ENCODE assay signal across 8 cellular contexts in genomic region chr3:50269977-50270413, GRCh38. TPM values are rescaled to one million over a fixed set of nuclear protein-coding genes. Genes with fewer than 3 reads are reported as not detected.
A peak's percentile ranks its signal among the peaks of the same experiment; 100 is the strongest.
DNase-seq lines count a peak whose midpoint lies in the region; ATAC-seq, FAIRE-seq and TF ChIP-seq lines count a peak whose summit lies in the region.
"Had no signal": no experiment of that assay in that cellular context is flagged by ENCODE, and none has a peak within 500 bp of the region (broad histone marks: within the 10 kb centered on the region; RNA-seq: fewer than 3 reads in every experiment).

No MANE protein-coding gene starts in this region.

- ATAC-seq in pancreas (no peak), GM19467 (IDR thresholded peaks at IDR 0.05; ENCODE audit: unreplicated experiment) (no peak), GM21360 (IDR thresholded peaks at IDR 0.05; ENCODE audit: unreplicated experiment) (no peak)

- H3K4me3 ChIP-seq in pancreas, result peak overlapping the region; percentile 21 to 58 (median 44)

- H3K9me3 ChIP-seq in pancreas, result no peaks in the 10 kb centered on the region
- H3K9me3 ChIP-seq: thyroid gland had no signal

- DNase-seq in ELR (ENCODE audit: low read depth), result peak; percentile 80
- peak in 1 of 61 donors; percentile 43 for DNase-seq in caudate nucleus (lab: John Stamatoyannopoulos, UW)
- DNase-seq in pancreas, result peak in 1 of 6 donors; percentile 64
- DNase-seq in iPS-NIHi11 (ENCODE audit: low spot score), result no peak
- DNase-seq: NCI-H187 treated with DMSO at 0.1 percent for 48 hours, thyroid gland had no signal

- no peaks in the 10 kb centered on the region for H3K27me3 ChIP-seq in pancreas
- H3K27me3 ChIP-seq: thyroid gland had no signal

- H3K27ac ChIP-seq in caudate nucleus (ENCODE audit: low read depth, low read length) (peak overlapping the region; percentile 100), pancreas (peak overlapping the region; percentile 87 to 94 (median 90))

- peaks cover 25 to 43% (median 29%) of the 10 kb centered on the region in 3 donors for H3K4me1 ChIP-seq in pancreas

- H3K36me3 ChIP-seq in pancreas, result peaks cover 0 to 5% (median 0%) of the 10 kb centered on the region in 3 donors
- H3K36me3 ChIP-seq: thyroid gland had no signal

- no peak for FAIRE-seq in pancreas (lab: Jason Lieb, UNC)

- no peak for TF ChIP-seq CTCF in pancreas (IDR thresholded peaks at IDR 0.05)

- intact Hi-C loops in pancreas (cut with DNase I), result loop anchor here in 2 of 3 donors (5.0 kb wide), 2 partner anchors 43 to 78 kb away; partner anchors contain the start of gene GNAT1 (in 1 of the 2)

- 28 to 33% methylated on average over 8 of the region's 8 CpGs for WGBS in pancreas, 2 donors

RNA-seq across cellular contexts. Expression of gene SEMA3B, which starts 1.0 kb away (rescaled TPM):
- total RNA-seq in pancreas, result 10 to 100 TPM; 27.5 to 53.5 (median 33.2) TPM
- polyA plus RNA-seq in pancreas, result 100 to 1,000 TPM; 118 to 223 TPM

RNA-seq across cellular contexts. Expression of gene LSMEM2, which starts 8.9 kb away (rescaled TPM):
- total RNA-seq in pancreas, result under 1 TPM in 1 of 6 donors, not detected in 5; 0.12 TPM
- polyA plus RNA-seq in pancreas, result 1 to 10 TPM in 1 of 2 donors, under 1 TPM in 1; 0.15 to 2.1 TPM
- total RNA-seq: thyroid gland had no signal

RNA-seq across cellular contexts. Expression of gene IFRD2, which starts 22.2 kb away (rescaled TPM):
- 10 to 100 TPM; 47.1 to 81.6 (median 55.1) TPM for total RNA-seq in pancreas
- 100 to 1,000 TPM; 101 to 117 TPM for polyA plus RNA-seq in pancreas

RNA-seq across cellular contexts. Expression of gene HYAL3, which starts 29.2 kb away (rescaled TPM):
- total RNA-seq in pancreas, result 1 to 10 TPM in 1 of 6 donors, under 1 TPM in 5; 0.46 to 1.3 (median 0.65) TPM
- 1 to 10 TPM; 1.6 to 2.1 TPM for polyA plus RNA-seq in pancreas

RNA-seq across cellular contexts. Expression of gene NAA80, which starts 29.2 kb away (rescaled TPM):
- 1 to 10 TPM; 2.6 to 6.6 (median 5.0) TPM for total RNA-seq in pancreas
- polyA plus RNA-seq in pancreas, result 10 to 100 TPM; 13.0 to 15.6 TPM
